1 cellular context compared by ENCODE assay signal in the genomic region with DNA sequence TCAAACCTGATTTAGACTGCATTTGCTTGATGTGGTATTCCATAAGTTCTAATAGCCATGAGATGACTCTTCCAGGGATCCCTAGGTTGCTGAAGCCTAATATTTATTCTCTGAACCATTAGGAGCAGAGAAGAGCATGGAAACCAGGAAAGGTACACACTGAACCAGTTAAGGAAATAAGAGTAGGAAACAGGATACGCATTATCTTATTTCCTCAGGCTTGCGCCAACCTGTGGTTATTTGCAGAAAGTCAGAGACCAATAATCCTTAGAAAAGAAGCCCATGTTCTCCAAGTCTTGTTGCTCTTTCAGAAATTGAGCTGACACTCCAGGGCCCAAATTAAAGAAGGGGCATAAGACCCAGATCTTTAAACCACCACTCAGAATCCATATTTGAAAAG.
TF ChIP-seq lines count a peak whose summit lies in the region.

No MANE protein-coding gene starts in this region.

TF ChIP-seq in SK-N-SH, 30 proteins besides CTCF, POLR2A, EP300 and RAD21:
- no peak for TF ChIP-seq EZH2phosphoT487 (IDR thresholded peaks at IDR 0.05; ENCODE audit: borderline replicate concordance, low read depth)
- TF ChIP-seq MAX (IDR thresholded peaks at IDR 0.05; ENCODE audit: low read depth), result no peak
- TF ChIP-seq POLR2AphosphoS5 (IDR thresholded peaks at IDR 0.05; ENCODE audit: low read depth, low read length), result no peak
- no peak for TF ChIP-seq SIN3A (IDR thresholded peaks at IDR 0.05; ENCODE audit: borderline replicate concordance, low read depth, low read length)
